13 cellular contexts compared by ENCODE assay signal in genomic region chr1:21585037-21585436, GRCh38.
"Had no signal": no experiment of that assay in that cellular context is flagged by ENCODE, and none has a peak within 500 bp of the region (broad histone marks: within the 10 kb centered on the region; RNA-seq: fewer than 3 reads in every experiment).

No MANE protein-coding gene starts in this region.

- H3K9me3 Mint-ChIP-seq: activated naive CD4-positive, alpha-beta T cell treated with anti-CD3 and anti-CD28 coated beads, Interleukin-2, amount 10 ng/mL, durations not matched to agents 7 days and 5 days; activated T-helper 2 cell treated with anti-CD3 and anti-CD28 coated beads, Interferon-gamma antibody, Interleukin-2, Interleukin-4, amounts not matched to agents 10 μg/mL and 5 μg/mL and 100 μg/mL, durations not matched to agents 14 hours and 24 hours and 36 hours had no signal

- H3K4me3 Mint-ChIP-seq: activated naive CD4-positive, alpha-beta T cell treated with anti-CD3 and anti-CD28 coated beads, Interleukin-2, amount 10 ng/mL, durations not matched to agents 7 days and 5 days had no signal

- H3K27ac Mint-ChIP-seq: activated naive CD4-positive, alpha-beta T cell treated with anti-CD3 and anti-CD28 coated beads, Interleukin-2, amount 10 ng/mL, durations not matched to agents 7 days and 5 days; activated T-helper 2 cell treated with anti-CD3 and anti-CD28 coated beads, Interferon-gamma antibody, Interleukin-2, Interleukin-4, amounts not matched to agents 10 μg/mL and 5 μg/mL and 100 μg/mL, durations not matched to agents 14 hours and 24 hours and 36 hours; progenitor cell of endocrine pancreas had no signal

- H3K4me3 ChIP-seq: dorsolateral prefrontal cortex, testis had no signal

- H3K27me3 ChIP-seq: dorsolateral prefrontal cortex, testis had no signal

- H3K4me1 ChIP-seq: foreskin keratinocyte had no signal

- H3K27ac ChIP-seq: dorsolateral prefrontal cortex, foreskin keratinocyte, testis had no signal

- H3K4me1 Mint-ChIP-seq: activated naive CD4-positive, alpha-beta T cell treated with anti-CD3 and anti-CD28 coated beads, Interleukin-2, amount 10 ng/mL, durations not matched to agents 7 days and 5 days had no signal

- DNase-seq: activated naive CD4-positive, alpha-beta T cell treated with anti-CD3 and anti-CD28 coated beads, Interleukin-2, amount 10 ng/mL, durations not matched to agents 7 days and 5 days; dorsolateral prefrontal cortex; foreskin keratinocyte; stimulated activated CD4-positive, alpha-beta T cell treated with anti-CD3 and anti-CD28 coated beads, Interleukin-2, amount 100 ng/mL, for 48 hours; stimulated activated naive CD8-positive, alpha-beta T cell treated with anti-CD3 and anti-CD28 coated beads, Interleukin-15, Interleukin-2, amounts not matched to agents 100 U/mL and 50 U/mL, for 24 hours; T-helper 2 cell; testis had no signal

- H3K9me3 ChIP-seq: testis had no signal

- ATAC-seq: foreskin keratinocyte; left lobe of liver; sciatic nerve; stimulated activated naive CD8-positive, alpha-beta T cell treated with anti-CD3 and anti-CD28 coated beads, Interleukin-15, Interleukin-2, amounts not matched to agents 100 U/mL and 50 U/mL, for 24 hours had no signal

- H3K36me3 Mint-ChIP-seq: activated naive CD4-positive, alpha-beta T cell treated with anti-CD3 and anti-CD28 coated beads, Interleukin-2, amount 10 ng/mL, durations not matched to agents 7 days and 5 days; brain had no signal

- FAIRE-seq: TTC549 had no signal
